ENCODE assay signal across 15 cellular contexts in genomic region chr3:17094551-17094950, GRCh38.
"Had no signal": no experiment of that assay in that cellular context is flagged by ENCODE, and none has a peak within 500 bp of the region (broad histone marks: within the 10 kb centered on the region; RNA-seq: fewer than 3 reads in every experiment).

No MANE protein-coding gene starts in this region.

- H3K4me3 ChIP-seq: left lung, ovary, upper lobe of right lung had no signal

- H3K9me3 ChIP-seq: left lung, ovary, upper lobe of right lung had no signal

- H3K27me3 Mint-ChIP-seq: activated CD4-positive, alpha-beta memory T cell treated with anti-CD3 and anti-CD28 coated beads, Interleukin-2, amount 10 ng/mL, durations not matched to agents 7 days and 5 days; central memory CD8-positive, alpha-beta T cell; stimulated activated naive CD8-positive, alpha-beta T cell treated with anti-CD3 and anti-CD28 coated beads, Interleukin-15, Interleukin-2, amounts not matched to agents 100 ng/mL and 50 ng/mL, for 24 hours had no signal

- H3K4me3 Mint-ChIP-seq: activated CD4-positive, alpha-beta memory T cell treated with anti-CD3 and anti-CD28 coated beads, Interleukin-2, amount 10 ng/mL, durations not matched to agents 7 days and 5 days; activated T-cell treated with anti-CD3 and anti-CD28 coated beads, Interleukin-2, amount 50 U/mL, for 72 hours; central memory CD8-positive, alpha-beta T cell; nephron; stimulated activated naive CD8-positive, alpha-beta T cell treated with anti-CD3 and anti-CD28 coated beads, Interleukin-15, Interleukin-2, amounts not matched to agents 100 ng/mL and 50 ng/mL, for 24 hours had no signal

- H3K27ac ChIP-seq: left lung, ovary, upper lobe of right lung had no signal

- H3K4me1 ChIP-seq: left lung, upper lobe of right lung had no signal

- H3K27me3 ChIP-seq: left lung, ovary, upper lobe of right lung had no signal

- H3K27ac Mint-ChIP-seq: activated CD4-positive, alpha-beta memory T cell treated with anti-CD3 and anti-CD28 coated beads, Interleukin-2, amount 10 ng/mL, durations not matched to agents 7 days and 5 days; activated T-cell treated with anti-CD3 and anti-CD28 coated beads, Interleukin-2, amount 50 U/mL, for 72 hours; nephron; stimulated activated naive CD8-positive, alpha-beta T cell treated with anti-CD3 and anti-CD28 coated beads, Interleukin-15, Interleukin-2, amounts not matched to agents 100 ng/mL and 50 ng/mL, for 24 hours had no signal

- DNase-seq: activated CD4-positive, alpha-beta memory T cell treated with anti-CD3 and anti-CD28 coated beads, Interleukin-2, amount 10 ng/mL, durations not matched to agents 7 days and 5 days; activated CD4-positive, alpha-beta T cell treated with anti-CD3 and anti-CD28 coated beads for 1 hour; activated CD8-positive, alpha-beta memory T cell treated with anti-CD3 and anti-CD28 coated beads, Interleukin-2, amount 50 U/mL, for 4 hours; activated T-cell treated with anti-CD3 and anti-CD28 coated beads, Interleukin-2, amount 50 U/mL, for 72 hours; erythroblast; hippocampal formation; left lung; mesenchymal stem cell; ovary; stimulated activated CD4-positive, alpha-beta T cell treated with anti-CD3 and anti-CD28 coated beads, Interleukin-4, amount 100 ng/mL, for 1 hour; stimulated activated CD8-positive, alpha-beta memory T cell treated with anti-CD3 and anti-CD28 coated beads, Interleukin-4, amount 100 ng/mL, for 48 hours; upper lobe of right lung had no signal

- H3K9me3 Mint-ChIP-seq: activated CD4-positive, alpha-beta memory T cell treated with anti-CD3 and anti-CD28 coated beads, Interleukin-2, amount 10 ng/mL, durations not matched to agents 7 days and 5 days; activated T-cell treated with anti-CD3 and anti-CD28 coated beads, Interleukin-2, amount 50 U/mL, for 72 hours; central memory CD8-positive, alpha-beta T cell; nephron; stimulated activated naive CD8-positive, alpha-beta T cell treated with anti-CD3 and anti-CD28 coated beads, Interleukin-15, Interleukin-2, amounts not matched to agents 100 ng/mL and 50 ng/mL, for 24 hours had no signal

- ATAC-seq: activated T-cell treated with anti-CD3 and anti-CD28 coated beads, Interleukin-2, amount 50 U/mL, for 72 hours; left lung; upper lobe of right lung had no signal
